In genomic region chr7:107579881-107580715, GRCh38 we compare ENCODE assay signal across 1 cellular context.
A peak's percentile ranks its signal among the peaks of the same experiment; 100 is the strongest.
TF ChIP-seq lines count a peak whose summit lies in the region.

A gene with protein sequence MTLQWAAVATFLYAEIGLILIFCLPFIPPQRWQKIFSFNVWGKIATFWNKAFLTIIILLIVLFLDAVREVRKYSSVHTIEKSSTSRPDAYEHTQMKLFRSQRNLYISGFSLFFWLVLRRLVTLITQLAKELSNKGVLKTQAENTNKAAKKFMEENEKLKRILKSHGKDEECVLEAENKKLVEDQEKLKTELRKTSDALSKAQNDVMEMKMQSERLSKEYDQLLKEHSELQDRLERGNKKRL (plus strand): TSS chr7:107580246. CDS start chr7:107580773, 527 bp downstream.

TF ChIP-seq in K562, 482 proteins besides CTCF, POLR2A, EP300 and RAD21 (continued from another document and continues in another):
- TF ChIP-seq GTF2F1 (IDR thresholded peaks at IDR 0.05; ENCODE audit: low read depth, low read length) (peak; percentile 61; the same call in 1 of the 2 replicates), MCM5 (IDR thresholded peaks at IDR 0.05; ENCODE audit: low read depth) (no peak), NKRF (IDR thresholded peaks at IDR 0.05; ENCODE audit: borderline replicate concordance) (peak; percentile 89; the same call in 1 of the 2 replicates), TFE3 (CRISPR knock-in tag; IDR thresholded peaks at IDR 0.05) (no peak), FOXM1 (IDR thresholded peaks at IDR 0.05; ENCODE audit: low read depth) (no peak), FOXM1 (CRISPR knock-in tag; IDR thresholded peaks at IDR 0.05; ENCODE audit: low read depth) (peak; percentile 86), THRB (CRISPR knock-in tag; conservative IDR thresholded peaks at IDR 0.05) (peak; percentile 70; the same call in 1 of the 2 replicates), MYC (IDR thresholded peaks at IDR 0.05; ENCODE audit: low read depth, low read length) (peak; percentile 86), MYC (CRISPR knock-in tag; IDR thresholded peaks at IDR 0.05; ENCODE audit: borderline replicate concordance, low read depth) (peak; percentile 69; the same call in 1 of the 2 replicates), HDAC1 (IDR thresholded peaks at IDR 0.05) (peak in 1 of 2 experiments; percentile 91; a peak in 2 of 4 replicates), FOXK2 (conservative IDR thresholded peaks at IDR 0.05 in 1 of 2, IDR thresholded peaks at IDR 0.05 in 1 of 2; ENCODE audit: low read depth in 2 of 2) (peak; percentile 85 to 90), ZFPM2 (CRISPR knock-in tag; IDR thresholded peaks at IDR 0.05) (peak; percentile 90; the same call in 1 of the 2 replicates), CBX1 (IDR thresholded peaks at IDR 0.05; ENCODE audit: low read depth) (peak; percentile 91; the same call in 1 of the 2 replicates), ZNF12 (CRISPR knock-in tag; IDR thresholded peaks at IDR 0.05) (0 out of 2 replicates have a peak, but pooled peaks have one; percentile 29), TEAD1 (CRISPR knock-in tag; IDR thresholded peaks at IDR 0.05) (0 out of 4 replicates have a peak, but pooled peaks have one; percentile 6 to 31), MTF1 (CRISPR knock-in tag; IDR thresholded peaks at IDR 0.05; ENCODE audit: borderline replicate concordance) (no peak), ZKSCAN1 (IDR thresholded peaks at IDR 0.05; ENCODE audit: low read depth, low read length) (peak; percentile 34), NR2C2 (CRISPR knock-in tag; IDR thresholded peaks at IDR 0.05) (peak; percentile 79), NR2C2 (tag; IDR thresholded peaks at IDR 0.05) (peak; percentile 94), ZNF583 (CRISPR knock-in tag; IDR thresholded peaks at IDR 0.05) (0 out of 2 replicates have a peak, but pooled peaks have one; percentile 66), THAP12 (CRISPR knock-in tag; IDR thresholded peaks at IDR 0.05) (peak; percentile 93), JUN (IDR thresholded peaks at IDR 0.05; ENCODE audit: borderline replicate concordance, low read depth, low read length) (peak; percentile 60; the same call in 1 of the 2 replicates), JUN (CRISPR knock-in tag; IDR thresholded peaks at IDR 0.05; ENCODE audit: borderline replicate concordance) (no peak), C11orf30 (IDR thresholded peaks at IDR 0.05; ENCODE audit: low read depth) (peak; percentile 89), TOE1 (IDR thresholded peaks at IDR 0.05; ENCODE audit: borderline replicate concordance) (peak; percentile 39; the same call in 1 of the 2 replicates), TOE1 (CRISPR knock-in tag; IDR thresholded peaks at IDR 0.05; ENCODE audit: borderline replicate concordance, low read depth) (peak; percentile 88; the same call in 1 of the 2 replicates)
- TF ChIP-seq, protein P1, sequence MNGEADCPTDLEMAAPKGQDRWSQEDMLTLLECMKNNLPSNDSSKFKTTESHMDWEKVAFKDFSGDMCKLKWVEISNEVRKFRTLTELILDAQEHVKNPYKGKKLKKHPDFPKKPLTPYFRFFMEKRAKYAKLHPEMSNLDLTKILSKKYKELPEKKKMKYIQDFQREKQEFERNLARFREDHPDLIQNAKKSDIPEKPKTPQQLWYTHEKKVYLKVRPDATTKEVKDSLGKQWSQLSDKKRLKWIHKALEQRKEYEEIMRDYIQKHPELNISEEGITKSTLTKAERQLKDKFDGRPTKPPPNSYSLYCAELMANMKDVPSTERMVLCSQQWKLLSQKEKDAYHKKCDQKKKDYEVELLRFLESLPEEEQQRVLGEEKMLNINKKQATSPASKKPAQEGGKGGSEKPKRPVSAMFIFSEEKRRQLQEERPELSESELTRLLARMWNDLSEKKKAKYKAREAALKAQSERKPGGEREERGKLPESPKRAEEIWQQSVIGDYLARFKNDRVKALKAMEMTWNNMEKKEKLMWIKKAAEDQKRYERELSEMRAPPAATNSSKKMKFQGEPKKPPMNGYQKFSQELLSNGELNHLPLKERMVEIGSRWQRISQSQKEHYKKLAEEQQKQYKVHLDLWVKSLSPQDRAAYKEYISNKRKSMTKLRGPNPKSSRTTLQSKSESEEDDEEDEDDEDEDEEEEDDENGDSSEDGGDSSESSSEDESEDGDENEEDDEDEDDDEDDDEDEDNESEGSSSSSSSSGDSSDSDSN (IDR thresholded peaks at IDR 0.05; ENCODE audit: borderline replicate concordance in 1 of 2, low read depth in 2 of 2, low read length in 2 of 2) = peak; percentile 85 to 96; a peak in 3 of 4 replicates
- TF ChIP-seq, protein P2, sequence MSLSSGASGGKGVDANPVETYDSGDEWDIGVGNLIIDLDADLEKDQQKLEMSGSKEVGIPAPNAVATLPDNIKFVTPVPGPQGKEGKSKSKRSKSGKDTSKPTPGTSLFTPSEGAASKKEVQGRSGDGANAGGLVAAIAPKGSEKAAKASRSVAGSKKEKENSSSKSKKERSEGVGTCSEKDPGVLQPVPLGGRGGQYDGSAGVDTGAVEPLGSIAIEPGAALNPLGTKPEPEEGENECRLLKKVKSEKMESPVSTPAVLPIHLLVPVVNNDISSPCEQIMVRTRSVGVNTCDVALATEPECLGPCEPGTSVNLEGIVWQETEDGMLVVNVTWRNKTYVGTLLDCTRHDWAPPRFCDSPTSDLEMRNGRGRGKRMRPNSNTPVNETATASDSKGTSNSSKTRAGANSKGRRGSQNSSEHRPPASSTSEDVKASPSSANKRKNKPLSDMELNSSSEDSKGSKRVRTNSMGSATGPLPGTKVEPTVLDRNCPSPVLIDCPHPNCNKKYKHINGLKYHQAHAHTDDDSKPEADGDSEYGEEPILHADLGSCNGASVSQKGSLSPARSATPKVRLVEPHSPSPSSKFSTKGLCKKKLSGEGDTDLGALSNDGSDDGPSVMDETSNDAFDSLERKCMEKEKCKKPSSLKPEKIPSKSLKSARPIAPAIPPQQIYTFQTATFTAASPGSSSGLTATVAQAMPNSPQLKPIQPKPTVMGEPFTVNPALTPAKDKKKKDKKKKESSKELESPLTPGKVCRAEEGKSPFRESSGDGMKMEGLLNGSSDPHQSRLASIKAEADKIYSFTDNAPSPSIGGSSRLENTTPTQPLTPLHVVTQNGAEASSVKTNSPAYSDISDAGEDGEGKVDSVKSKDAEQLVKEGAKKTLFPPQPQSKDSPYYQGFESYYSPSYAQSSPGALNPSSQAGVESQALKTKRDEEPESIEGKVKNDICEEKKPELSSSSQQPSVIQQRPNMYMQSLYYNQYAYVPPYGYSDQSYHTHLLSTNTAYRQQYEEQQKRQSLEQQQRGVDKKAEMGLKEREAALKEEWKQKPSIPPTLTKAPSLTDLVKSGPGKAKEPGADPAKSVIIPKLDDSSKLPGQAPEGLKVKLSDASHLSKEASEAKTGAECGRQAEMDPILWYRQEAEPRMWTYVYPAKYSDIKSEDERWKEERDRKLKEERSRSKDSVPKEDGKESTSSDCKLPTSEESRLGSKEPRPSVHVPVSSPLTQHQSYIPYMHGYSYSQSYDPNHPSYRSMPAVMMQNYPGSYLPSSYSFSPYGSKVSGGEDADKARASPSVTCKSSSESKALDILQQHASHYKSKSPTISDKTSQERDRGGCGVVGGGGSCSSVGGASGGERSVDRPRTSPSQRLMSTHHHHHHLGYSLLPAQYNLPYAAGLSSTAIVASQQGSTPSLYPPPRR (CRISPR knock-in tag; IDR thresholded peaks at IDR 0.05; ENCODE audit: borderline replicate concordance) = peak; percentile 94
- TF ChIP-seq, protein P3, sequence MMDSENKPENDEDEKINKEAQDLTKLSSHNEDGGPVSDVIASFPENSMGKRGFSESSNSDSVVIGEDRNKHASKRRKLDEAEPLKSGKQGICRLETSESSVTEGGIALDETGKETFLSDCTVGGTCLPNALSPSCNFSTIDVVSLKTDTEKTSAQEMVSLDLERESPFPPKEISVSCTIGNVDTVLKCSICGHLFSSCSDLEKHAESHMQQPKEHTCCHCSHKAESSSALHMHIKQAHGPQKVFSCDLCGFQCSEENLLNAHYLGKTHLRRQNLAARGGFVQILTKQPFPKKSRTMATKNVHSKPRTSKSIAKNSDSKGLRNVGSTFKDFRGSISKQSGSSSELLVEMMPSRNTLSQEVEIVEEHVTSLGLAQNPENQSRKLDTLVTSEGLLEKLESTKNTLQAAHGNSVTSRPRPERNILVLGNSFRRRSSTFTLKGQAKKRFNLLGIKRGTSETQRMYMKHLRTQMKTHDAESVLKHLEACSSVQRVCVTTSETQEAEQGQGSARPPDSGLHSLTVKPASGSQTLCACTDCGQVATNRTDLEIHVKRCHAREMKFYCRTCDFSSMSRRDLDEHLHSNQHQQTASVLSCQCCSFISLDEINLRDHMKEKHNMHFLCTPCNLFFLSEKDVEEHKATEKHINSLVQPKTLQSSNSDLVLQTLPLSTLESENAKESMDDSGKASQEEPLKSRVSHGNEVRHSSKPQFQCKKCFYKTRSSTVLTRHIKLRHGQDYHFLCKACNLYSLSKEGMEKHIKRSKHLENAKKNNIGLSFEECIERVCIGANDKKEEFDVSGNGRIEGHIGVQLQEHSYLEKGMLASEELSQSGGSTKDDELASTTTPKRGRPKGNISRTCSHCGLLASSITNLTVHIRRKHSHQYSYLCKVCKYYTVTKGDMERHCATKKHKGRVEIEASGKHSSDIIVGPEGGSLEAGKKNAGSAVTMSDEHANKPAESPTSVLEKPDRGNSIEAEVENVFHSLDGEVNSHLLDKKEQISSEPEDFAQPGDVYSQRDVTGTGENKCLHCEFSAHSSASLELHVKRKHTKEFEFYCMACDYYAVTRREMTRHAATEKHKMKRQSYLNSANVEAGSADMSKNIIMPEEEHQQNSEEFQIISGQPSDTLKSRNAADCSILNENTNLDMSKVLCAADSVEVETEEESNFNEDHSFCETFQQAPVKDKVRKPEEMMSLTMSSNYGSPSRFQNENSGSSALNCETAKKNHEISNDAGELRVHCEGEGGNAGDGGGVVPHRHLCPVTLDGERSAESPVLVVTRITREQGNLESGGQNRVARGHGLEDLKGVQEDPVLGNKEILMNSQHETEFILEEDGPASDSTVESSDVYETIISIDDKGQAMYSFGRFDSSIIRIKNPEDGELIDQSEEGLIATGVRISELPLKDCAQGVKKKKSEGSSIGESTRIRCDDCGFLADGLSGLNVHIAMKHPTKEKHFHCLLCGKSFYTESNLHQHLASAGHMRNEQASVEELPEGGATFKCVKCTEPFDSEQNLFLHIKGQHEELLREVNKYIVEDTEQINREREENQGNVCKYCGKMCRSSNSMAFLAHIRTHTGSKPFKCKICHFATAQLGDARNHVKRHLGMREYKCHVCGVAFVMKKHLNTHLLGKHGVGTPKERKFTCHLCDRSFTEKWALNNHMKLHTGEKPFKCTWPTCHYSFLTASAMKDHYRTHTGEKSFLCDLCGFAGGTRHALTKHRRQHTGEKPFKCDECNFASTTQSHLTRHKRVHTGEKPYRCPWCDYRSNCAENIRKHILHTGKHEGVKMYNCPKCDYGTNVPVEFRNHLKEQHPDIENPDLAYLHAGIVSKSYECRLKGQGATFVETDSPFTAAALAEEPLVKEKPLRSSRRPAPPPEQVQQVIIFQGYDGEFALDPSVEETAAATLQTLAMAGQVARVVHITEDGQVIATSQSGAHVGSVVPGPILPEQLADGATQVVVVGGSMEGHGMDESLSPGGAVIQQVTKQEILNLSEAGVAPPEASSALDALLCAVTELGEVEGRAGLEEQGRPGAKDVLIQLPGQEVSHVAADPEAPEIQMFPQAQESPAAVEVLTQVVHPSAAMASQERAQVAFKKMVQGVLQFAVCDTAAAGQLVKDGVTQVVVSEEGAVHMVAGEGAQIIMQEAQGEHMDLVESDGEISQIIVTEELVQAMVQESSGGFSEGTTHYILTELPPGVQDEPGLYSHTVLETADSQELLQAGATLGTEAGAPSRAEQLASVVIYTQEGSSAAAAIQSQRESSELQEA (IDR thresholded peaks at IDR 0.05; ENCODE audit: low read depth) = no peak
